ENCODE assay signal across 1 cellular context in the genomic region with DNA sequence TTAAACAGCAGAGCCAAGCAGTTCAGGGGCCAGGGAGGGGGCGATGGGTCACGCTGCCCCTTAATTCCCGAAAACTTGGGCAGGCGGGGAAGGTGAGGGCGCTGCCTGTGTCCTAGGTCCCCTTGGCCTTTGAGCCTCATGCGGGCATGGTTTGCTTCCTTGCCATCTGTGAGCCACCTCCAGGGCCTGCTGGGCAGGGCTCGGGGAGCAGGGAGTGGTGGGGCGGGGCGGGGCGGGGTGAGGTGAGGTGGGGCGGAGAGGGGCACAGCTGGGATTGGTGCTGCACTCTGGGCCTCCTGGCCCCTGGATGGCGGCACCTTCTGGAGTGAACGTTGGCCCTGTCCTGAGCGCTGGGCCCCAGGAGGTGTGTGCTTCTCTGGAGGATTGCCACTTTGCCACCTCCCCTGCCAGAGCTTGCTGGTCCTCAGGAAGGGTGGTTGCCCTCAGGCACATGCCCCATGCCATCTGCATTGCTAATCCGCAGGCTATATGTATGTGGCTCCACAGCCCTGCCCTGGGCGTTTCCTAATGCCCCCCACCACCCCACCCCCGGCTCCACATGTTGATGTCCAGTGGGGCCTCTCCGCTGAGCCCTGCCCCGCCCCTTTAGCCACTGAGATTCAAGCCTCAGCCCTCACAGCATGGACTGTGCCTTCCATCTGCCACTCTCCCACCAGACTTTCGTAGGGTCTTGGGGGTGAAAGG.
TF ChIP-seq lines count a peak whose summit lies in the region.

No MANE protein-coding gene starts in this region.

TF ChIP-seq in HCT116, 20 proteins besides CTCF, POLR2A, EP300 and RAD21 (continued from another document):
- TF ChIP-seq, protein P1, sequence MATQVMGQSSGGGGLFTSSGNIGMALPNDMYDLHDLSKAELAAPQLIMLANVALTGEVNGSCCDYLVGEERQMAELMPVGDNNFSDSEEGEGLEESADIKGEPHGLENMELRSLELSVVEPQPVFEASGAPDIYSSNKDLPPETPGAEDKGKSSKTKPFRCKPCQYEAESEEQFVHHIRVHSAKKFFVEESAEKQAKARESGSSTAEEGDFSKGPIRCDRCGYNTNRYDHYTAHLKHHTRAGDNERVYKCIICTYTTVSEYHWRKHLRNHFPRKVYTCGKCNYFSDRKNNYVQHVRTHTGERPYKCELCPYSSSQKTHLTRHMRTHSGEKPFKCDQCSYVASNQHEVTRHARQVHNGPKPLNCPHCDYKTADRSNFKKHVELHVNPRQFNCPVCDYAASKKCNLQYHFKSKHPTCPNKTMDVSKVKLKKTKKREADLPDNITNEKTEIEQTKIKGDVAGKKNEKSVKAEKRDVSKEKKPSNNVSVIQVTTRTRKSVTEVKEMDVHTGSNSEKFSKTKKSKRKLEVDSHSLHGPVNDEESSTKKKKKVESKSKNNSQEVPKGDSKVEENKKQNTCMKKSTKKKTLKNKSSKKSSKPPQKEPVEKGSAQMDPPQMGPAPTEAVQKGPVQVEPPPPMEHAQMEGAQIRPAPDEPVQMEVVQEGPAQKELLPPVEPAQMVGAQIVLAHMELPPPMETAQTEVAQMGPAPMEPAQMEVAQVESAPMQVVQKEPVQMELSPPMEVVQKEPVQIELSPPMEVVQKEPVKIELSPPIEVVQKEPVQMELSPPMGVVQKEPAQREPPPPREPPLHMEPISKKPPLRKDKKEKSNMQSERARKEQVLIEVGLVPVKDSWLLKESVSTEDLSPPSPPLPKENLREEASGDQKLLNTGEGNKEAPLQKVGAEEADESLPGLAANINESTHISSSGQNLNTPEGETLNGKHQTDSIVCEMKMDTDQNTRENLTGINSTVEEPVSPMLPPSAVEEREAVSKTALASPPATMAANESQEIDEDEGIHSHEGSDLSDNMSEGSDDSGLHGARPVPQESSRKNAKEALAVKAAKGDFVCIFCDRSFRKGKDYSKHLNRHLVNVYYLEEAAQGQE (IDR thresholded peaks at IDR 0.05; ENCODE audit: low read depth), result no peak
- TF ChIP-seq SP1 (IDR thresholded peaks at IDR 0.05; ENCODE audit: low read depth) (no peak), ELF1 (IDR thresholded peaks at IDR 0.05; ENCODE audit: borderline replicate concordance, low read depth) (no peak), TCF7L2 (IDR thresholded peaks at IDR 0.05; ENCODE audit: borderline replicate concordance, extremely low read depth, insufficient read depth, insufficient read length) (no peak), JUND (IDR thresholded peaks at IDR 0.05) (no peak), SRF (IDR thresholded peaks at IDR 0.05; ENCODE audit: low read depth) (no peak), FOSL1 (IDR thresholded peaks at IDR 0.05; ENCODE audit: low read depth) (no peak)
- TF ChIP-seq, protein P2, sequence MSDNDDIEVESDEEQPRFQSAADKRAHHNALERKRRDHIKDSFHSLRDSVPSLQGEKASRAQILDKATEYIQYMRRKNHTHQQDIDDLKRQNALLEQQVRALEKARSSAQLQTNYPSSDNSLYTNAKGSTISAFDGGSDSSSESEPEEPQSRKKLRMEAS (IDR thresholded peaks at IDR 0.05), result no peak
